ENCODE assay signal across 8 cellular contexts in the genomic region with DNA sequence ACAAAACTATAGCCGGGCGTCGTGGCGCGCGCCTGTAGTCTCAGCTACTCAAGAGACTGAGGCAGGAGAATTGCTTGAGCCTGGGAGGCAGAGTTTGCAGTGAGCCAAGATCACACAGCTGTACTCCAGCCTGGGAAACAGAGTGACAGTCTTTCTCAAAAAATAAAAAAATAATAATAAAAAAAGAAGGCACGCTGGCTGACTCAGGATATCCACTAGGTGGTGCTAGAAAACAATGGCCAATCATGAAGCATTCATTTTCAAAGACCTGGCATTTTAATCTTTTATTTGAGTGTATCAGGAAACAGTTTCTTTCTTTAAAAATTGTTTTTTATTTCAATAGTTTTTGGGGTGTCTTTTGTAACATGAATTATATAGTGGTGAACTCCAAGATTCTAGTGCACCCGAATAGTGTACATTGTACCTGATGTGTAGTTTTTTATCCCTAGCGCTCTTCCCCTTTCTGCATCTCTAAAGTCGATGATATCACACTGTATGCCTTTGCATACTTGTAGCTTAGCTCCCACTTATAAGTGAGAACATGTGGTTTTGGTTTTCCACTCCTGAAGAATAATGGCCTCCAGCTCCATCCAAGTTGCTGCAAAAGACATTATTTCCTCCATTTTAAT.
A peak's percentile ranks its signal among the peaks of the same experiment; 100 is the strongest.
DNase-seq lines count a peak whose midpoint lies in the region; ATAC-seq and TF ChIP-seq lines count a peak whose summit lies in the region.

No MANE protein-coding gene starts in this region.

- CTCF ChIA-PET in MCF 10A (lab: Yijun Ruan, JAX): interaction anchor here (0.6 to 1.6 kb wide), 8 partner anchors 8 to 779 kb away, joined by 3 to 8 read pairs (median 4); no protein-coding TSS in a partner anchor

- peaks cover 19% of the 10 kb centered on the region for H3K27me3 Mint-ChIP-seq in MCF 10A (ENCODE audit: insufficient read depth, unreplicated experiment)
- H3K27me3 Mint-ChIP-seq in effector memory CD8-positive, alpha-beta T cell: peaks cover 13 to 19% of the 10 kb centered on the region in 2 donors

- ATAC-seq in lung (ENCODE audit: insufficient read depth, low FRiP score) (no peak), GM19463 (IDR thresholded peaks at IDR 0.05; ENCODE audit: unreplicated experiment) (no peak), HG03039 (IDR thresholded peaks at IDR 0.05; ENCODE audit: unreplicated experiment) (no peak)
- ATAC-seq in effector memory CD8-positive, alpha-beta T cell (replicated peaks): no peak

- TF ChIP-seq CTCF in LNCaP clone FGC (IDR thresholded peaks at IDR 0.05; ENCODE audit: control insufficient read depth, extremely low read depth, insufficient read depth) (peak; percentile 59), MCF 10A (IDR thresholded peaks at IDR 0.05; ENCODE audit: unreplicated experiment) (peak; percentile 66), lung (IDR thresholded peaks at IDR 0.05; ENCODE audit: control extremely low read depth, extremely low read depth) (peak; percentile 32)

- no peak overlapping the region for H3K4me3 ChIP-seq in LNCaP clone FGC (ENCODE audit: low read depth, low read length)
- H3K4me3 ChIP-seq in lung: no peak overlapping the region

- POLR2A ChIA-PET in MCF 10A (lab: Yijun Ruan, JAX): interaction anchor here (0.6 kb wide), 1 partner anchor 71 kb away, joined by 3 read pairs; no protein-coding TSS in a partner anchor

- H3K27ac Mint-ChIP-seq in MCF 10A (ENCODE audit: low read depth, unreplicated experiment): no peak overlapping the region
- no peak overlapping the region for H3K27ac Mint-ChIP-seq in effector memory CD8-positive, alpha-beta T cell

- H3K9me3 ChIP-seq in lung (ENCODE audit: control insufficient read depth in 2 of 2, insufficient read depth in 1 of 2, low read length in 1 of 2): no peaks in the 10 kb centered on the region

- intact Hi-C loops in MCF 10A (cut with micrococcal nuclease): loop anchor here (2.0 kb wide), 1 partner anchor 71 kb away; no protein-coding TSS in a partner anchor

- no TSS peak for BruUV-seq in MCF 10A (replicated peaks; lab: Mats Ljungman, UMichigan)

- H3K27ac ChIP-seq in lung (ENCODE audit: low read depth in 1 of 2, low read length in 1 of 2): no peak overlapping the region

- H3K27me3 ChIP-seq in lung (ENCODE audit: control insufficient read depth, insufficient read depth): no peaks in the 10 kb centered on the region

- 79 to 84% methylated on average over 9 to 10 of the region's 10 CpGs for WGBS in lung, 2 donors

- H3K4me1 Mint-ChIP-seq in MCF 10A (ENCODE audit: insufficient read depth, unreplicated experiment): no peaks in the 10 kb centered on the region
- peaks cover 0 to 3% of the 10 kb centered on the region in 2 donors for H3K4me1 Mint-ChIP-seq in effector memory CD8-positive, alpha-beta T cell (ENCODE audit: low read depth in 2 of 2)

- no peaks in the 10 kb centered on the region for H3K36me3 ChIP-seq in lung (ENCODE audit: control insufficient read depth in 2 of 2, insufficient read depth in 2 of 2, low read length in 2 of 2)

- H3K4me1 ChIP-seq in lung (ENCODE audit: control insufficient read depth in 2 of 2, insufficient read depth in 2 of 2, low read length in 2 of 2): no peaks in the 10 kb centered on the region

- no peaks in the 10 kb centered on the region for H3K9me3 Mint-ChIP-seq in MCF 10A (ENCODE audit: unreplicated experiment)
- no peaks in the 10 kb centered on the region for H3K9me3 Mint-ChIP-seq in effector memory CD8-positive, alpha-beta T cell

- peak; percentile 29 for DNase-seq in NCI-H2171 treated with DMSO at 0.1 percent for 48 hours (lab: John Stamatoyannopoulos, UW)
- DNase-seq in NCI-H2171 (lab: John Stamatoyannopoulos, UW): no peak
- DNase-seq in LNCaP clone FGC (ENCODE audit: low read depth): peak; percentile 15
- DNase-seq in MCF 10A (ENCODE audit: unreplicated experiment): peak; percentile 42
- DNase-seq in lung (ENCODE audit: low spot score): no peak
- DNase-seq in effector memory CD8-positive, alpha-beta T cell: no peak

- no peaks in the 10 kb centered on the region for H3K36me3 Mint-ChIP-seq in MCF 10A (ENCODE audit: insufficient read depth, unreplicated experiment)
- no peaks in the 10 kb centered on the region for H3K36me3 Mint-ChIP-seq in effector memory CD8-positive, alpha-beta T cell (ENCODE audit: insufficient read depth)

- H3K4me3 Mint-ChIP-seq in MCF 10A (ENCODE audit: unreplicated experiment): no peak overlapping the region
- no peak overlapping the region for H3K4me3 Mint-ChIP-seq in effector memory CD8-positive, alpha-beta T cell

Comparison
In these comparisons a context has a peak if more than half of its experiments do, and no peak if none do; other contexts are left out.
1. DNase-seq: peak in NCI-H2171 treated with DMSO at 0.1 percent for 48 hours (single experiment), LNCaP clone FGC (single experiment) and MCF 10A (single experiment); none in NCI-H2171 (single experiment), lung (single experiment) and effector memory CD8-positive, alpha-beta T cell (0 of 3).
2. Peak in every context shown above with its lines, with median percentiles within 50 percentile points of each other: CTCF ChIP-seq.